ENCODE assay signal across 14 cellular contexts in the genomic region with DNA sequence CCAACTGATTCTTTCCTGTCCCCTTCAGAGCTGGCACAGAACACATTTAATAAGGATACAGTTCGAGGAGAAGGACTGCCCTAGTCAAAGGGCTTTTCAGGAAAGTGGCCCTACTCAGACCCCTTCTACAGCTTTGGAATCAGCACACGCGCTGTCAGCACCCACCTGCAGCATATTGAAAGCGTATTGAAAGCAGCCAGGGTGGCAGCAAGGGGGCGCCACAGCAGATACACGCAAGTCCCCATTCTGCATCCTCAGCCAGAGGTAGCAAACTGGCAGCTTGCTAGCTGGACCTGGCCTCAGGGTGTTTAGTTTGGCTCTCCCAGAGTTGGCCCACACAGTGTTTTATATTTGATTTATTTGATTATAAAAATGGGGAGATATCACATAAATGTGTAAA.
DNase-seq lines count a peak whose midpoint lies in the region; ATAC-seq, FAIRE-seq and TF ChIP-seq lines count a peak whose summit lies in the region.
"Had no signal": no experiment of that assay in that cellular context is flagged by ENCODE, and none has a peak within 500 bp of the region (broad histone marks: within the 10 kb centered on the region; RNA-seq: fewer than 3 reads in every experiment).

No MANE protein-coding gene starts in this region.

- TF ChIP-seq CTCF in D721Med (IDR thresholded peaks at IDR 0.05; ENCODE audit: insufficient read depth, missing control alignments) (peak; percentile 1), H9 (conservative IDR thresholded peaks at IDR 0.05) (peak; percentile 89), esophagus squamous epithelium (IDR thresholded peaks at IDR 0.05) (no peak)

- H3K18ac ChIP-seq in H9 (ENCODE audit: insufficient read length, low read depth, low read length), result no peak overlapping the region

- H3K4me1 Mint-ChIP-seq in H9, result no peaks in the 10 kb centered on the region; a peak in 1 of 4 replicates
- H3K4me1 Mint-ChIP-seq: CD8-positive, alpha-beta memory T cell had no signal

- DNase-seq in D721Med (ENCODE audit: insufficient read length, low spot score) (no peak), H9 (peak; percentile 85), amniotic epithelial cell (ENCODE audit: low read depth) (peak; percentile 9), iPS-NIHi7 (ENCODE audit: extremely low spot score) (peak; percentile 78), NCI-H1105 (lab: John Stamatoyannopoulos, UW) (no peak), esophagus squamous epithelium (lab: John Stamatoyannopoulos, UW) (no peak), HTR-8/SVneo (ENCODE audit: insufficient read length, low spot score) (no peak)
- DNase-seq: activated gamma-delta T cell treated with Interleukin-2 at 50 U/mL for 16 hours; CD8-positive, alpha-beta memory T cell; central memory CD4-positive, alpha-beta T cell; NCI-H1694 treated with DMSO at 0.1 percent for 48 hours; SW 1271 had no signal

- peaks cover 4% of the 10 kb centered on the region; the same call in 1 of the 2 replicates for H3K27me3 Mint-ChIP-seq in H9 (ENCODE audit: low read depth)
- H3K27me3 Mint-ChIP-seq: CD8-positive, alpha-beta memory T cell; natural killer cell treated with Interleukin-12 subunit alpha and Interleukin-12 subunit beta and Interleukin-15 and Interleukin-18, amount 100 ng/mL, for 72 hours had no signal

- ATAC-seq in HG02678 (IDR thresholded peaks at IDR 0.05; ENCODE audit: unreplicated experiment), result no peak
- ATAC-seq: natural killer cell treated with Interleukin-12 subunit alpha and Interleukin-12 subunit beta and Interleukin-15 and Interleukin-18, amount 100 ng/mL, for 72 hours had no signal

- H3K9me3 ChIP-seq in H9 (ENCODE audit: control insufficient read depth, low read depth, low read length) (no peaks in the 10 kb centered on the region), esophagus squamous epithelium (no peaks in the 10 kb centered on the region)

- no peaks in the 10 kb centered on the region for H3K23me2 ChIP-seq in H9 (ENCODE audit: insufficient read length, low read depth, low read length, poor library complexity, severe bottlenecking)

- H3K27me3 ChIP-seq in H9 (ENCODE audit: insufficient read depth, low read length), result no peaks in the 10 kb centered on the region
- H3K27me3 ChIP-seq in esophagus squamous epithelium, result no peaks in the 10 kb centered on the region

- no peak overlapping the region for H2AFZ ChIP-seq in H9 (ENCODE audit: low read length)

- no peak overlapping the region for H3K27ac Mint-ChIP-seq in H9
- H3K27ac Mint-ChIP-seq: CD8-positive, alpha-beta memory T cell; natural killer cell treated with Interleukin-12 subunit alpha and Interleukin-12 subunit beta and Interleukin-15 and Interleukin-18, amount 100 ng/mL, for 72 hours had no signal

- H2BK12ac ChIP-seq in H9 (ENCODE audit: insufficient read length, low read depth, low read length), result no peak overlapping the region

- intact Hi-C loops in esophagus squamous epithelium (cut with DNase I), result no loop called here

- FAIRE-seq in D721Med (lab: Jason Lieb, UNC), result no peak
- no peak for FAIRE-seq in HTR-8/SVneo (lab: Jason Lieb, UNC)

- no peak overlapping the region for H2BK120ac ChIP-seq in H9 (ENCODE audit: low read depth, low read length, poor library complexity, severe bottlenecking)

- H4K8ac ChIP-seq in H9 (replicated peaks; ENCODE audit: insufficient read length, low read depth, low read length), result no peak overlapping the region

- no peaks in the 10 kb centered on the region for H3K79me1 ChIP-seq in H9 (ENCODE audit: insufficient read depth, low read depth, low read length, poor library complexity, severe bottlenecking)

- H2BK5ac ChIP-seq in H9 (ENCODE audit: insufficient read length, low read length), result no peak overlapping the region

- H2AK5ac ChIP-seq in H9 (ENCODE audit: insufficient read length, low read length), result no peak overlapping the region

- H3K9ac ChIP-seq in H9 (ENCODE audit: extremely low read depth, insufficient read length, low read length), result no peak overlapping the region

- H3K79me2 ChIP-seq in H9 (ENCODE audit: insufficient read depth, low read length), result no peaks in the 10 kb centered on the region

- no peak overlapping the region for H4K91ac ChIP-seq in H9 (ENCODE audit: insufficient read length, low read depth, low read length)

- no peak overlapping the region for H3K4me2 ChIP-seq in H9 (ENCODE audit: insufficient read depth, insufficient read length, low read length)

- no peaks in the 10 kb centered on the region for H3K4me1 ChIP-seq in H9 (ENCODE audit: insufficient read depth, low read length)
- no peaks in the 10 kb centered on the region for H3K4me1 ChIP-seq in esophagus squamous epithelium

- H3T11ph ChIP-seq in H9 (ENCODE audit: low read length), result no peak overlapping the region

- no peak overlapping the region for H3K56ac ChIP-seq in H9 (ENCODE audit: insufficient read length, low read depth, low read length)

- no peaks in the 10 kb centered on the region for H3K36me3 Mint-ChIP-seq in H9 (ENCODE audit: insufficient read depth in 1 of 3, low read depth in 3 of 3)

- no peak overlapping the region for H3K4me3 ChIP-seq in esophagus squamous epithelium

- no peak overlapping the region for H3K4me3 Mint-ChIP-seq in H9
- H3K4me3 Mint-ChIP-seq: CD8-positive, alpha-beta memory T cell; natural killer cell treated with Interleukin-12 subunit alpha and Interleukin-12 subunit beta and Interleukin-15 and Interleukin-18, amount 100 ng/mL, for 72 hours had no signal

- no peak overlapping the region for H3K23ac ChIP-seq in H9 (ENCODE audit: insufficient read length, low read depth, low read length)

- no peaks in the 10 kb centered on the region for H4K20me1 ChIP-seq in H9 (ENCODE audit: control insufficient read depth, insufficient read depth, insufficient read length)

- H3K36me3 ChIP-seq in esophagus squamous epithelium, result no peaks in the 10 kb centered on the region

- WGBS in H9 (ENCODE audit: extremely low coverage, insufficient read length, low lambda C conversion rate), result no CpG with 5 or more reads among the region's 6 CpGs
- WGBS in esophagus squamous epithelium, 2 donors, result 63 to 87% methylated on average over 3 of the region's 6 CpGs

- H4K5ac ChIP-seq in H9 (ENCODE audit: insufficient read length, low read depth, low read length), result no peak overlapping the region

- H3K4ac ChIP-seq in H9 (ENCODE audit: low read depth, low read length), result no peak overlapping the region

- H3K27ac ChIP-seq in H9 (ENCODE audit: insufficient read length, low read depth, low read length), result no peak overlapping the region
- no peak overlapping the region for H3K27ac ChIP-seq in esophagus squamous epithelium

- H2BK15ac ChIP-seq in H9 (ENCODE audit: low read depth, low read length), result no peak overlapping the region

- H3K14ac ChIP-seq in H9 (ENCODE audit: insufficient read depth, low read length), result no peak overlapping the region

- H2BK20ac ChIP-seq in H9 (ENCODE audit: low read depth, low read length, poor library complexity, severe bottlenecking), result no peak overlapping the region

- H3K9me3 Mint-ChIP-seq in H9, result no peaks in the 10 kb centered on the region

- no peak for TF ChIP-seq POLR2A in esophagus squamous epithelium (IDR thresholded peaks at IDR 0.05)

Comparison
In these comparisons a context has a peak if more than half of its experiments do, and no peak if none do; other contexts are left out.
1. DNase-seq: peak in H9 (single experiment), amniotic epithelial cell (single experiment) and iPS-NIHi7 (single experiment); none in D721Med (single experiment), NCI-H1105 (single experiment), esophagus squamous epithelium (single experiment) and HTR-8/SVneo (single experiment).
2. CTCF ChIP-seq: peak in D721Med (single experiment) and H9 (single experiment); none in esophagus squamous epithelium (0 of 6).